16 cellular contexts compared by ENCODE assay signal in genomic region chr9:91188719-91189590, GRCh38.
A peak's percentile ranks its signal among the peaks of the same experiment; 100 is the strongest.
DNase-seq lines count a peak whose midpoint lies in the region; ATAC-seq and TF ChIP-seq lines count a peak whose summit lies in the region.
"Had no signal": no experiment of that assay in that cellular context is flagged by ENCODE, and none has a peak within 500 bp of the region (broad histone marks: within the 10 kb centered on the region; RNA-seq: fewer than 3 reads in every experiment).

No MANE protein-coding gene starts in this region.

- H3K4me3 ChIP-seq in coronary artery = no peak overlapping the region
- H3K4me3 ChIP-seq: HAP-1, Peyer's patch had no signal

- H3K9me3 Mint-ChIP-seq in activated T-cell treated with anti-CD3 and anti-CD28 coated beads, Interleukin-2, amount 50 U/mL, for 24 hours = peaks cover 23% of the 10 kb centered on the region
- no peaks in the 10 kb centered on the region for H3K9me3 Mint-ChIP-seq in activated T-cell treated with anti-CD3 and anti-CD28 coated beads, Interleukin-2, amount 50 U/mL, for 4 hours
- H3K9me3 Mint-ChIP-seq in HFFc6 (peaks cover 10% of the 10 kb centered on the region), osteocyte (ENCODE audit: unreplicated experiment) (peaks cover 3% of the 10 kb centered on the region)

- no peak overlapping the region for H3K27ac ChIP-seq in coronary artery
- H3K27ac ChIP-seq: Peyer's patch had no signal

- ATAC-seq in activated T-cell treated with anti-CD3 and anti-CD28 coated beads, Interleukin-2, amount 50 U/mL, for 4 hours = no peak
- ATAC-seq in GM21786 (IDR thresholded peaks at IDR 0.05; ENCODE audit: unreplicated experiment) = no peak

- H3K27me3 Mint-ChIP-seq in activated T-cell treated with anti-CD3 and anti-CD28 coated beads, Interleukin-2, amount 50 U/mL, for 24 hours = no peaks in the 10 kb centered on the region
- H3K27me3 Mint-ChIP-seq in activated T-cell treated with anti-CD3 and anti-CD28 coated beads, Interleukin-2, amount 50 U/mL, for 4 hours (ENCODE audit: low read depth) = no peaks in the 10 kb centered on the region
- peaks cover 2% of the 10 kb centered on the region; the same call in 1 of the 2 replicates for H3K27me3 Mint-ChIP-seq in HFFc6 (ENCODE audit: insufficient read depth)
- H3K27me3 Mint-ChIP-seq in osteocyte (ENCODE audit: unreplicated experiment) = no peaks in the 10 kb centered on the region

- H3K36me3 Mint-ChIP-seq in activated T-cell treated with anti-CD3 and anti-CD28 coated beads, Interleukin-2, amount 50 U/mL, for 24 hours (ENCODE audit: low read depth) = peaks cover 13% of the 10 kb centered on the region
- no peaks in the 10 kb centered on the region for H3K36me3 Mint-ChIP-seq in activated T-cell treated with anti-CD3 and anti-CD28 coated beads, Interleukin-2, amount 50 U/mL, for 4 hours (ENCODE audit: insufficient read depth)
- peaks cover 11% of the 10 kb centered on the region for H3K36me3 Mint-ChIP-seq in HFFc6 (ENCODE audit: low read depth)
- H3K36me3 Mint-ChIP-seq in osteocyte (ENCODE audit: unreplicated experiment) = peaks cover 3% of the 10 kb centered on the region
- H3K36me3 Mint-ChIP-seq: IgD-negative memory B cell had no signal

- H3K27ac Mint-ChIP-seq in activated T-cell treated with anti-CD3 and anti-CD28 coated beads, Interleukin-2, amount 50 U/mL, for 24 hours = peak overlapping the region; percentile 3
- peak overlapping the region; percentile 89 for H3K27ac Mint-ChIP-seq in HFFc6
- no peak overlapping the region for H3K27ac Mint-ChIP-seq in osteocyte (ENCODE audit: unreplicated experiment)

- no peak overlapping the region for H3K4me3 Mint-ChIP-seq in activated T-cell treated with anti-CD3 and anti-CD28 coated beads, Interleukin-2, amount 50 U/mL, for 24 hours
- H3K4me3 Mint-ChIP-seq in activated T-cell treated with anti-CD3 and anti-CD28 coated beads, Interleukin-2, amount 50 U/mL, for 4 hours = no peak overlapping the region
- no peak overlapping the region for H3K4me3 Mint-ChIP-seq in HFFc6
- H3K4me3 Mint-ChIP-seq in osteocyte (ENCODE audit: unreplicated experiment) = no peak overlapping the region

- no peak for DNase-seq in activated T-cell treated with anti-CD3 and anti-CD28 coated beads, Interleukin-2, amount 50 U/mL, for 24 hours
- no peak for DNase-seq in activated T-cell treated with anti-CD3 and anti-CD28 coated beads, Interleukin-2, amount 50 U/mL, for 4 hours
- DNase-seq in HFFc6 (no peak), coronary artery (ENCODE audit: low spot score) (peak; percentile 54), osteocyte (ENCODE audit: extremely low spot score, unreplicated experiment) (peak; percentile 46), A172 (ENCODE audit: low spot score) (no peak), NCI-H748 (lab: John Stamatoyannopoulos, UW; ENCODE audit: unreplicated experiment) (no peak)
- DNase-seq: Caco-2, MV-4-11, NCI-H1417 treated with DMSO at 0.1 percent for 48 hours, NCI-H2029, NCI-H510A had no signal

- TF ChIP-seq CTCF in HFFc6 (IDR thresholded peaks at IDR 0.05) = no peak
- no peak for TF ChIP-seq CTCF in coronary artery (IDR thresholded peaks at IDR 0.05)
- TF ChIP-seq CTCF in osteocyte (IDR thresholded peaks at IDR 0.05) = no peak

- peaks cover 66% of the 10 kb centered on the region for H3K4me1 Mint-ChIP-seq in activated T-cell treated with anti-CD3 and anti-CD28 coated beads, Interleukin-2, amount 50 U/mL, for 24 hours (ENCODE audit: low read depth)
- H3K4me1 Mint-ChIP-seq in activated T-cell treated with anti-CD3 and anti-CD28 coated beads, Interleukin-2, amount 50 U/mL, for 4 hours (ENCODE audit: low read depth) = peaks cover 32% of the 10 kb centered on the region
- H3K4me1 Mint-ChIP-seq in HFFc6 (ENCODE audit: low read depth) = peaks cover 58% of the 10 kb centered on the region
- H3K4me1 Mint-ChIP-seq in osteocyte (ENCODE audit: unreplicated experiment) = peaks cover 35% of the 10 kb centered on the region

Comparison
In these comparisons a context has a peak if more than half of its experiments do, and no peak if none do; other contexts are left out.
1. DNase-seq: peak in coronary artery (single experiment) and osteocyte (single experiment); none in activated T-cell treated with anti-CD3 and anti-CD28 coated beads, Interleukin-2, amount 50 U/mL, for 24 hours (single experiment), activated T-cell treated with anti-CD3 and anti-CD28 coated beads, Interleukin-2, amount 50 U/mL, for 4 hours (single experiment), HFFc6 (single experiment), A172 (single experiment) and NCI-H748 (single experiment).